In genomic region chr12:131133994-131134393, GRCh38 we compare ENCODE assay signal across 12 cellular contexts.
"Had no signal": no experiment of that assay in that cellular context is flagged by ENCODE, and none has a peak within 500 bp of the region (broad histone marks: within the 10 kb centered on the region; RNA-seq: fewer than 3 reads in every experiment).

No MANE protein-coding gene starts in this region.

- H3K9me3 Mint-ChIP-seq: natural killer cell, type B pancreatic cell had no signal

- ATAC-seq: left colon, mucosa of descending colon, natural killer cell had no signal

- FAIRE-seq: urothelium cell line had no signal

- H3K4me3 Mint-ChIP-seq: endodermal cell, natural killer cell, type B pancreatic cell had no signal

- H3K36me3 Mint-ChIP-seq: natural killer cell, type B pancreatic cell had no signal

- H3K4me3 ChIP-seq: coronary artery, mucosa of descending colon had no signal

- H3K27ac Mint-ChIP-seq: endodermal cell, natural killer cell, type B pancreatic cell had no signal

- H3K27ac ChIP-seq: coronary artery had no signal

- DNase-seq: central memory CD4-positive, alpha-beta T cell; effector CD4-positive, alpha-beta T cell; endodermal cell; foreskin melanocyte; hippocampal formation; left colon; mucosa of descending colon; natural killer cell; stimulated activated naive CD4-positive, alpha-beta T cell had no signal

- H3K9me3 ChIP-seq: mucosa of descending colon had no signal
